ENCODE assay signal across 15 cellular contexts in the genomic region with DNA sequence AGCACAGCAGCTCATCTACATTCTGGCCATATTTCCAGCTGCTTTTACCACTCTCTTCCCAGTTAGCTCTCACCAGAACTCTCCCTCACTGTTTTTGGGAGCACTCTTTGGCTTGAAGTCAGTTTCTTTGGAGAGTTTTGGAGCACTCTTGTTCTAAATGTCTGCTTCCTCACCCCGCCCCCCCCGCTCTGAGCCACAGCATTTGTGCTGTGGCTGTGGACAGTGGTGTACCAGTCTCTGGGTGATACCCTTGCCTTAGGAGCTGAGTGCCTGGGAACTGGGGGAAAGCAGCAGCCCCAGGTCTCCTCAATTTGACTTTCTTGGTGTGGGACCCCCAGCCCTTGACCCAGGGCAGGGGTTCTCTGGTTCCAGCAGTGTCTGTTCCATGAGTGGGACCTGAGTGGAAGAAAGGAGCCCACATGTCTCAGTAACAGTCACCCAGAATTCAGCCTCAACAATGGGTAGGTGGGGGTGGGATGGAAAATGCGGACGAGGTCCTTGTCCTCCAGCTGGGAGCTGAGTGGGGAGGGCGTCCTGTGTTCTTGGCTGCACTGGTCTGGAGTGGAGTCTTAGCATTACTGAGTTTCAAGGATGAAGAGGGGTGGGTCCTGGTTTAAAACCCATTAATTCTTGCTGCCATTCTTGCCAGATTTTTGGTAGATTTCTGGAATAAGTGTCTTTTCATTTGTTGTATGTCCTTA.
"Had no signal": no experiment of that assay in that cellular context is flagged by ENCODE, and none has a peak within 500 bp of the region (broad histone marks: within the 10 kb centered on the region; RNA-seq: fewer than 3 reads in every experiment).

No MANE protein-coding gene starts in this region.

- H3K27ac ChIP-seq: dorsolateral prefrontal cortex, foreskin keratinocyte, heart right ventricle, neutrophil, right atrium auricular region, skin epidermis had no signal

- H3K27ac Mint-ChIP-seq: T-helper 2 cell treated with Interferon-gamma antibody and Interleukin-4, amounts not matched to agents 5 μg/mL and 100 μg/mL, for 36 hours; type B pancreatic cell had no signal

- H3K36me3 ChIP-seq: right atrium auricular region had no signal

- H3K9me3 ChIP-seq: neutrophil, right atrium auricular region had no signal

- H3K4me3 ChIP-seq: dorsolateral prefrontal cortex, heart right ventricle, right atrium auricular region, skin epidermis had no signal

- H3K27me3 Mint-ChIP-seq: activated CD8-positive, alpha-beta T cell treated with anti-CD3 and anti-CD28 coated beads for 36 hours; activated naive CD8-positive, alpha-beta T cell treated with anti-CD3 and anti-CD28 coated beads, Interleukin-2, amount 10 ng/mL, durations not matched to agents 7 days and 5 days; type B pancreatic cell had no signal

- DNase-seq: activated CD8-positive, alpha-beta memory T cell treated with anti-CD3 and anti-CD28 coated beads, Interleukin-2, amount 50 U/mL, for 4 hours; activated CD8-positive, alpha-beta T cell treated with anti-CD3 and anti-CD28 coated beads for 36 hours; activated naive CD8-positive, alpha-beta T cell treated with anti-CD3 and anti-CD28 coated beads, Interleukin-2, amount 10 ng/mL, durations not matched to agents 7 days and 5 days; anterior cingulate cortex; dorsolateral prefrontal cortex; foreskin keratinocyte; heart right ventricle; kidney; SIG-M5; stimulated activated CD4-positive, alpha-beta T cell treated with anti-CD3 and anti-CD28 coated beads, Interleukin-4, amount 100 ng/mL, for 4 hours had no signal

- H3K9me3 Mint-ChIP-seq: activated CD8-positive, alpha-beta T cell treated with anti-CD3 and anti-CD28 coated beads for 36 hours; T-helper 2 cell treated with Interferon-gamma antibody and Interleukin-4, amounts not matched to agents 5 μg/mL and 100 μg/mL, for 36 hours had no signal

- H3K27me3 ChIP-seq: dorsolateral prefrontal cortex, foreskin keratinocyte, heart right ventricle, neutrophil, right atrium auricular region had no signal

- H3K4me3 Mint-ChIP-seq: activated CD8-positive, alpha-beta T cell treated with anti-CD3 and anti-CD28 coated beads for 36 hours; activated naive CD8-positive, alpha-beta T cell treated with anti-CD3 and anti-CD28 coated beads, Interleukin-2, amount 10 ng/mL, durations not matched to agents 7 days and 5 days; T-helper 2 cell treated with Interferon-gamma antibody and Interleukin-4, amounts not matched to agents 5 μg/mL and 100 μg/mL, for 36 hours; type B pancreatic cell had no signal

- ATAC-seq: activated CD8-positive, alpha-beta T cell treated with anti-CD3 and anti-CD28 coated beads for 36 hours; foreskin keratinocyte; heart right ventricle had no signal
